ENCODE assay signal across 3 cellular contexts in the genomic region with DNA sequence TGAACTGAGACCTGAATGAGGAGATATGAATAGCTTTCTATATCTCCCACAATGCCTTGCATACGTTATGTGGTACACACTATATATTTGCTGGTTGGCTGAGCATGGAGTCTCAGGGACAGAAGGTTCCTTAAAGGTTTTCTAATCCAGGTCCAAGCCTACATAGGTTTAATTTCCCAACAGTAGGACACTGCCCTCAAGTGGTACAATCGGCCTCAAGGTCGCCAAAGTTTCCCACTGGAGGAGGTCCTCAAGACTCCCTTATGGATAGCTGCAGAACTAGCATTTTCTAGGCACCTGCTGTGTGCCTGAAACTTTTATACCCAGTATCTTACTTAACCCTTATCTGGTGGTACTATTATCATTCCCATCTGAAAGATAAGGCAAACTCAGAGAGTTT.
TF ChIP-seq lines count a peak whose summit lies in the region.

No MANE protein-coding gene starts in this region.

TF ChIP-seq in IMR-90, 13 proteins besides CTCF, POLR2A, EP300 and RAD21:
- TF ChIP-seq RCOR1 (IDR thresholded peaks at IDR 0.05; ENCODE audit: insufficient replicate concordance, low read length): no peak
- TF ChIP-seq RFX5 (IDR thresholded peaks at IDR 0.05; ENCODE audit: low read depth, low read length): no peak
- no peak for TF ChIP-seq BHLHE40 (IDR thresholded peaks at IDR 0.05; ENCODE audit: low read depth, low read length)
- TF ChIP-seq NFE2L2 (IDR thresholded peaks at IDR 0.05; ENCODE audit: low read depth, low read length): no peak
- TF ChIP-seq CHD1 (IDR thresholded peaks at IDR 0.05; ENCODE audit: low read depth, low read length): no peak

TF ChIP-seq in GM12878, 131 proteins besides CTCF, POLR2A, EP300 and RAD21:
- TF ChIP-seq SMC3 (IDR thresholded peaks at IDR 0.05; ENCODE audit: borderline replicate concordance, low read length) (peak; percentile 11; the same call in 1 of the 2 replicates), ATF7 (IDR thresholded peaks at IDR 0.05; ENCODE audit: low read depth) (no peak)
- TF ChIP-seq, protein P1, sequence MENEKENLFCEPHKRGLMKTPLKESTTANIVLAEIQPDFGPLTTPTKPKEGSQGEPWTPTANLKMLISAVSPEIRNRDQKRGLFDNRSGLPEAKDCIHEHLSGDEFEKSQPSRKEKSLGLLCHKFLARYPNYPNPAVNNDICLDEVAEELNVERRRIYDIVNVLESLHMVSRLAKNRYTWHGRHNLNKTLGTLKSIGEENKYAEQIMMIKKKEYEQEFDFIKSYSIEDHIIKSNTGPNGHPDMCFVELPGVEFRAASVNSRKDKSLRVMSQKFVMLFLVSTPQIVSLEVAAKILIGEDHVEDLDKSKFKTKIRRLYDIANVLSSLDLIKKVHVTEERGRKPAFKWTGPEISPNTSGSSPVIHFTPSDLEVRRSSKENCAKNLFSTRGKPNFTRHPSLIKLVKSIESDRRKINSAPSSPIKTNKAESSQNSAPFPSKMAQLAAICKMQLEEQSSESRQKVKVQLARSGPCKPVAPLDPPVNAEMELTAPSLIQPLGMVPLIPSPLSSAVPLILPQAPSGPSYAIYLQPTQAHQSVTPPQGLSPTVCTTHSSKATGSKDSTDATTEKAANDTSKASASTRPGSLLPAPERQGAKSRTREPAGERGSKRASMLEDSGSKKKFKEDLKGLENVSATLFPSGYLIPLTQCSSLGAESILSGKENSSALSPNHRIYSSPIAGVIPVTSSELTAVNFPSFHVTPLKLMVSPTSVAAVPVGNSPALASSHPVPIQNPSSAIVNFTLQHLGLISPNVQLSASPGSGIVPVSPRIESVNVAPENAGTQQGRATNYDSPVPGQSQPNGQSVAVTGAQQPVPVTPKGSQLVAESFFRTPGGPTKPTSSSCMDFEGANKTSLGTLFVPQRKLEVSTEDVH (IDR thresholded peaks at IDR 0.05; ENCODE audit: low read depth, partially characterized antibody): no peak
- TF ChIP-seq, protein P2, sequence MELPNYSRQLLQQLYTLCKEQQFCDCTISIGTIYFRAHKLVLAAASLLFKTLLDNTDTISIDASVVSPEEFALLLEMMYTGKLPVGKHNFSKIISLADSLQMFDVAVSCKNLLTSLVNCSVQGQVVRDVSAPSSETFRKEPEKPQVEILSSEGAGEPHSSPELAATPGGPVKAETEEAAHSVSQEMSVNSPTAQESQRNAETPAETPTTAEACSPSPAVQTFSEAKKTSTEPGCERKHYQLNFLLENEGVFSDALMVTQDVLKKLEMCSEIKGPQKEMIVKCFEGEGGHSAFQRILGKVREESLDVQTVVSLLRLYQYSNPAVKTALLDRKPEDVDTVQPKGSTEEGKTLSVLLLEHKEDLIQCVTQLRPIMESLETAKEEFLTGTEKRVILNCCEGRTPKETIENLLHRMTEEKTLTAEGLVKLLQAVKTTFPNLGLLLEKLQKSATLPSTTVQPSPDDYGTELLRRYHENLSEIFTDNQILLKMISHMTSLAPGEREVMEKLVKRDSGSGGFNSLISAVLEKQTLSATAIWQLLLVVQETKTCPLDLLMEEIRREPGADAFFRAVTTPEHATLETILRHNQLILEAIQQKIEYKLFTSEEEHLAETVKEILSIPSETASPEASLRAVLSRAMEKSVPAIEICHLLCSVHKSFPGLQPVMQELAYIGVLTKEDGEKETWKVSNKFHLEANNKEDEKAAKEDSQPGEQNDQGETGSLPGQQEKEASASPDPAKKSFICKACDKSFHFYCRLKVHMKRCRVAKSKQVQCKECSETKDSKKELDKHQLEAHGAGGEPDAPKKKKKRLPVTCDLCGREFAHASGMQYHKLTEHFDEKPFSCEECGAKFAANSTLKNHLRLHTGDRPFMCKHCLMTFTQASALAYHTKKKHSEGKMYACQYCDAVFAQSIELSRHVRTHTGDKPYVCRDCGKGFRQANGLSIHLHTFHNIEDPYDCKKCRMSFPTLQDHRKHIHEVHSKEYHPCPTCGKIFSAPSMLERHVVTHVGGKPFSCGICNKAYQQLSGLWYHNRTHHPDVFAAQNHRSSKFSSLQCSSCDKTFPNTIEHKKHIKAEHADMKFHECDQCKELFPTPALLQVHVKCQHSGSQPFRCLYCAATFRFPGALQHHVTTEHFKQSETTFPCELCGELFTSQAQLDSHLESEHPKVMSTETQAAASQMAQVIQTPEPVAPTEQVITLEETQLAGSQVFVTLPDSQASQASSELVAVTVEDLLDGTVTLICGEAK (IDR thresholded peaks at IDR 0.05; ENCODE audit: borderline replicate concordance): no peak
- TF ChIP-seq, protein P3, sequence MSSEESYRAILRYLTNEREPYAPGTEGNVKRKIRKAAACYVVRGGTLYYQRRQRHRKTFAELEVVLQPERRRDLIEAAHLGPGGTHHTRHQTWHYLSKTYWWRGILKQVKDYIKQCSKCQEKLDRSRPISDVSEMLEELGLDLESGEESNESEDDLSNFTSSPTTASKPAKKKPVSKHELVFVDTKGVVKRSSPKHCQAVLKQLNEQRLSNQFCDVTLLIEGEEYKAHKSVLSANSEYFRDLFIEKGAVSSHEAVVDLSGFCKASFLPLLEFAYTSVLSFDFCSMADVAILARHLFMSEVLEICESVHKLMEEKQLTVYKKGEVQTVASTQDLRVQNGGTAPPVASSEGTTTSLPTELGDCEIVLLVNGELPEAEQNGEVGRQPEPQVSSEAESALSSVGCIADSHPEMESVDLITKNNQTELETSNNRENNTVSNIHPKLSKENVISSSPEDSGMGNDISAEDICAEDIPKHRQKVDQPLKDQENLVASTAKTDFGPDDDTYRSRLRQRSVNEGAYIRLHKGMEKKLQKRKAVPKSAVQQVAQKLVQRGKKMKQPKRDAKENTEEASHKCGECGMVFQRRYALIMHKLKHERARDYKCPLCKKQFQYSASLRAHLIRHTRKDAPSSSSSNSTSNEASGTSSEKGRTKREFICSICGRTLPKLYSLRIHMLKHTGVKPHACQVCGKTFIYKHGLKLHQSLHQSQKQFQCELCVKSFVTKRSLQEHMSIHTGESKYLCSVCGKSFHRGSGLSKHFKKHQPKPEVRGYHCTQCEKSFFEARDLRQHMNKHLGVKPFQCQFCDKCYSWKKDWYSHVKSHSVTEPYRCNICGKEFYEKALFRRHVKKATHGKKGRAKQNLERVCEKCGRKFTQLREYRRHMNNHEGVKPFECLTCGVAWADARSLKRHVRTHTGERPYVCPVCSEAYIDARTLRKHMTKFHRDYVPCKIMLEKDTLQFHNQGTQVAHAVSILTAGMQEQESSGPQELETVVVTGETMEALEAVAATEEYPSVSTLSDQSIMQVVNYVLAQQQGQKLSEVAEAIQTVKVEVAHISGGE (CRISPR knock-in tag; IDR thresholded peaks at IDR 0.05): no peak

TF ChIP-seq in HepG2, 621 proteins besides CTCF, POLR2A, EP300 and RAD21:
- TF ChIP-seq SMC3 (IDR thresholded peaks at IDR 0.05; ENCODE audit: low read length) (peak; percentile 22; the same call in 1 of the 2 replicates), STAG1 (CRISPR knock-in tag; IDR thresholded peaks at IDR 0.05) (peak; percentile 68), NFYB (CRISPR knock-in tag; IDR thresholded peaks at IDR 0.05) (no peak), TGIF2 (CRISPR knock-in tag; IDR thresholded peaks at IDR 0.05) (no peak), RORA (CRISPR knock-in tag; IDR thresholded peaks at IDR 0.05) (no peak), THAP11 (CRISPR knock-in tag; IDR thresholded peaks at IDR 0.05) (no peak), SP140L (CRISPR knock-in tag; IDR thresholded peaks at IDR 0.05; ENCODE audit: borderline replicate concordance) (no peak), NAIF1 (CRISPR knock-in tag; IDR thresholded peaks at IDR 0.05; ENCODE audit: borderline replicate concordance) (no peak)
- TF ChIP-seq, protein P4, sequence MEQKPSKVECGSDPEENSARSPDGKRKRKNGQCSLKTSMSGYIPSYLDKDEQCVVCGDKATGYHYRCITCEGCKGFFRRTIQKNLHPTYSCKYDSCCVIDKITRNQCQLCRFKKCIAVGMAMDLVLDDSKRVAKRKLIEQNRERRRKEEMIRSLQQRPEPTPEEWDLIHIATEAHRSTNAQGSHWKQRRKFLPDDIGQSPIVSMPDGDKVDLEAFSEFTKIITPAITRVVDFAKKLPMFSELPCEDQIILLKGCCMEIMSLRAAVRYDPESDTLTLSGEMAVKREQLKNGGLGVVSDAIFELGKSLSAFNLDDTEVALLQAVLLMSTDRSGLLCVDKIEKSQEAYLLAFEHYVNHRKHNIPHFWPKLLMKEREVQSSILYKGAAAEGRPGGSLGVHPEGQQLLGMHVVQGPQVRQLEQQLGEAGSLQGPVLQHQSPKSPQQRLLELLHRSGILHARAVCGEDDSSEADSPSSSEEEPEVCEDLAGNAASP (CRISPR knock-in tag; IDR thresholded peaks at IDR 0.05; ENCODE audit: borderline replicate concordance): no peak
- TF ChIP-seq, protein P5, sequence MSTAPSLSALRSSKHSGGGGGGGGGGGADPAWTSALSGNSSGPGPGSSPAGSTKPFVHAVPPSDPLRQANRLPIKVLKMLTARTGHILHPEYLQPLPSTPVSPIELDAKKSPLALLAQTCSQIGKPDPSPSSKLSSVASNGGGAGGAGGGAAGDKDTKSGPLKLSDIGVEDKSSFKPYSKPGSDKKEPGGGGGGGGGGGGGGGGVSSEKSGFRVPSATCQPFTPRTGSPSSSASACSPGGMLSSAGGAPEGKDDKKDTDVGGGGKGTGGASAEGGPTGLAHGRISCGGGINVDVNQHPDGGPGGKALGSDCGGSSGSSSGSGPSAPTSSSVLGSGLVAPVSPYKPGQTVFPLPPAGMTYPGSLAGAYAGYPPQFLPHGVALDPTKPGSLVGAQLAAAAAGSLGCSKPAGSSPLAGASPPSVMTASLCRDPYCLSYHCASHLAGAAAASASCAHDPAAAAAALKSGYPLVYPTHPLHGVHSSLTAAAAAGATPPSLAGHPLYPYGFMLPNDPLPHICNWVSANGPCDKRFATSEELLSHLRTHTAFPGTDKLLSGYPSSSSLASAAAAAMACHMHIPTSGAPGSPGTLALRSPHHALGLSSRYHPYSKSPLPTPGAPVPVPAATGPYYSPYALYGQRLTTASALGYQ (CRISPR knock-in tag; IDR thresholded peaks at IDR 0.05): no peak
